6 cellular contexts compared by ENCODE assay signal in genomic region chr6:169697115-169697514, GRCh38. TPM values are rescaled to one million over a fixed set of nuclear protein-coding genes. Genes with fewer than 3 reads are reported as not detected.
DNase-seq lines count a peak whose midpoint lies in the region; FAIRE-seq and TF ChIP-seq lines count a peak whose summit lies in the region.
"Not testable (repeated sequence)": the region's sequence is repeated elsewhere in the genome, so short reads cannot be mapped to it uniquely, and the experiment has no call there.

No MANE protein-coding gene starts in this region.

- not testable (repeated sequence) for H3K9me1 ChIP-seq in keratinocyte (ENCODE audit: control insufficient read depth, extremely low read depth, insufficient read depth, low read length)

- H3K36me3 ChIP-seq in keratinocyte (ENCODE audit: control insufficient read depth in 2 of 2, extremely low read depth in 1 of 2, insufficient read depth in 2 of 2, low read length in 2 of 2) = not testable (repeated sequence)

- H3K4me3 ChIP-seq in dorsolateral prefrontal cortex; keratinocyte (ENCODE audit: control insufficient read depth in 2 of 3, extremely low read depth in 1 of 3, insufficient read depth in 2 of 3, low read depth in 1 of 3, low read length in 3 of 3): not testable (repeated sequence)

- not testable (repeated sequence) for H3K36me3 Mint-ChIP-seq in activated CD4-positive, alpha-beta T cell treated with anti-CD3 and anti-CD28 coated beads, Interleukin-2, amount 10 ng/mL, durations not matched to agents 7 days and 5 days (ENCODE audit: low read depth)

- H3K79me2 ChIP-seq in keratinocyte (ENCODE audit: control insufficient read depth, insufficient read depth, low read length) = peaks cover 55% of the 10 kb centered on the region

- H3K27me3 ChIP-seq in dorsolateral prefrontal cortex; keratinocyte (ENCODE audit: control insufficient read depth, extremely low read depth, insufficient read depth, low read length): not testable (repeated sequence)

- not testable (repeated sequence) for H3K27me3 Mint-ChIP-seq in activated CD4-positive, alpha-beta T cell treated with anti-CD3 and anti-CD28 coated beads, Interleukin-2, amount 10 ng/mL, durations not matched to agents 7 days and 5 days

- intact Hi-C loops in dorsolateral prefrontal cortex (cut with DNase I) = loop anchor here in 1 of 2 donors (10.0 kb wide), 1 partner anchor 828 kb away; no protein-coding TSS in a partner anchor

- POLR2A ChIA-PET in activated CD4-positive, alpha-beta T cell treated with anti-CD3 and anti-CD28 coated beads, Interleukin-2, amount 10 ng/mL, durations not matched to agents 7 days and 5 days (lab: Charles Lee) = not testable (repeated sequence)

- peaks cover 17% of the 10 kb centered on the region for H3K4me1 Mint-ChIP-seq in activated CD4-positive, alpha-beta T cell treated with anti-CD3 and anti-CD28 coated beads, Interleukin-2, amount 10 ng/mL, durations not matched to agents 7 days and 5 days

- not testable (repeated sequence) for DNase-seq in D721Med (ENCODE audit: insufficient read length, low spot score); keratinocyte (ENCODE audit: low read depth, low spot score)
- peak; percentile 24 for DNase-seq in NAMALWA (ENCODE audit: low spot score)
- DNase-seq in activated CD4-positive, alpha-beta T cell treated with anti-CD3 and anti-CD28 coated beads, Interleukin-2, amount 10 ng/mL, durations not matched to agents 7 days and 5 days = peak; percentile 15
- peak in 1 of 10 donors; percentile 24 for DNase-seq in dorsolateral prefrontal cortex
- DNase-seq in stimulated activated CD4-positive, alpha-beta T cell treated with anti-CD3 and anti-CD28 coated beads, Interleukin-4, amount 100 ng/mL, for 1 hour = peak; percentile 8

- dilution Hi-C loops in keratinocyte (cut with MboI; ENCODE audit: extremely low pct_ligation_motif_present, low sequenced_read_pairs) = not testable (repeated sequence)

- peaks cover 20% of the 10 kb centered on the region for H3K4me1 ChIP-seq in keratinocyte (ENCODE audit: control insufficient read depth, extremely low read depth, insufficient read depth, low read length)

- H3K9me3 ChIP-seq in keratinocyte (ENCODE audit: control insufficient read depth, low read depth, low read length) = not testable (repeated sequence)

- not testable (repeated sequence) for FAIRE-seq in D721Med (lab: Jason Lieb, UNC); keratinocyte (lab: Jason Lieb, UNC)

- not testable (repeated sequence) for H3K27ac Mint-ChIP-seq in activated CD4-positive, alpha-beta T cell treated with anti-CD3 and anti-CD28 coated beads, Interleukin-2, amount 10 ng/mL, durations not matched to agents 7 days and 5 days

- H3K27ac ChIP-seq in dorsolateral prefrontal cortex; keratinocyte (ENCODE audit: control insufficient read depth, insufficient read depth, low read length): not testable (repeated sequence)

- not testable (repeated sequence) for H4K20me1 ChIP-seq in keratinocyte (ENCODE audit: control insufficient read depth, extremely low read depth, insufficient read depth, low read length)

- not testable (repeated sequence) for H3K4me2 ChIP-seq in keratinocyte (ENCODE audit: control insufficient read depth, extremely low read depth, insufficient read depth, low read depth, low read length)

- not testable (repeated sequence) for H3K9ac ChIP-seq in keratinocyte (ENCODE audit: control insufficient read depth, extremely low read depth, insufficient read depth, low read length)

- CTCF ChIA-PET in activated CD4-positive, alpha-beta T cell treated with anti-CD3 and anti-CD28 coated beads, Interleukin-2, amount 10 ng/mL, durations not matched to agents 7 days and 5 days (lab: Charles Lee) = not testable (repeated sequence)

- peaks cover 10% of the 10 kb centered on the region for H3K9me3 Mint-ChIP-seq in activated CD4-positive, alpha-beta T cell treated with anti-CD3 and anti-CD28 coated beads, Interleukin-2, amount 10 ng/mL, durations not matched to agents 7 days and 5 days

- not testable (repeated sequence) for H2AFZ ChIP-seq in keratinocyte (ENCODE audit: control insufficient read depth, low read length)

- TF ChIP-seq CTCF in D721Med (IDR thresholded peaks at IDR 0.05; ENCODE audit: insufficient read depth, missing control alignments) (peak; percentile 12), dorsolateral prefrontal cortex (IDR thresholded peaks at IDR 0.05 in 54 of 56, conservative IDR thresholded peaks at IDR 0.05 in 2 of 56; ENCODE audit: low read depth in 1 of 56, partially characterized antibody in 56 of 56) (peak in 48 of 56 donors; percentile 14 to 59 (median 32)), keratinocyte (optimal IDR thresholded peaks at IDR 0.05 in 1 of 3, IDR thresholded peaks at IDR 0.05 in 1 of 3, conservative IDR thresholded peaks at IDR 0.05 in 1 of 3; ENCODE audit: extremely low read depth in 1 of 3, insufficient read depth in 2 of 3, low read length in 3 of 3) (peak in 2 of 3 experiments; percentile 21 to 31)

- H3K4me3 Mint-ChIP-seq in activated CD4-positive, alpha-beta T cell treated with anti-CD3 and anti-CD28 coated beads, Interleukin-2, amount 10 ng/mL, durations not matched to agents 7 days and 5 days = not testable (repeated sequence)

RNA-seq across cellular contexts. Expression of gene WDR27, which starts 4.7 kb away (rescaled TPM):
- total RNA-seq in activated CD4-positive, alpha-beta T cell treated with anti-CD3 and anti-CD28 coated beads, Interleukin-2, amount 10 ng/mL, durations not matched to agents 7 days and 5 days = 10 to 100 TPM; 18.1 to 21.9 TPM
- 10 to 100 TPM; 35.8 to 79.9 (median 53.5) TPM for total RNA-seq in dorsolateral prefrontal cortex
- 9.3 to 20.5 TPM (median 17.8 TPM) in 3 replicates for polyA plus RNA-seq in keratinocyte
- 5.8 TPM for polyA plus RNA-seq in keratinocyte (2011; ENCODE audit: low read depth)
- polyA plus RNA-seq in keratinocyte (2011; cell fraction: cytosol; rRNA removed) = 4.5 and 5.2 TPM in 2 replicates
- 84.5 and 97.4 TPM in 2 replicates for polyA plus RNA-seq in keratinocyte (2011; cell fraction: nucleus; rRNA removed)
- polyA plus RNA-seq in keratinocyte (2012; ENCODE audit: low replicate concordance) = 7.0 and 11.0 TPM in 2 replicates
- 7.7 to 30.2 TPM (median 17.3 TPM) in 3 replicates for polyA minus RNA-seq in keratinocyte
- 15.2 TPM for polyA minus RNA-seq in keratinocyte (2011; cell fraction: cytosol; rRNA and poly(A)+ RNA removed)
- polyA minus RNA-seq in keratinocyte (2011; cell fraction: nucleus; rRNA and poly(A)+ RNA removed) = 43.4 and 68.7 TPM in 2 replicates

RNA-seq across cellular contexts. Expression of gene C6orf120, which starts 4.8 kb away (rescaled TPM):
- total RNA-seq in activated CD4-positive, alpha-beta T cell treated with anti-CD3 and anti-CD28 coated beads, Interleukin-2, amount 10 ng/mL, durations not matched to agents 7 days and 5 days = 10 to 100 TPM; 17.0 to 20.9 TPM
- 10 to 100 TPM; 20.7 to 34.2 (median 27.7) TPM for total RNA-seq in dorsolateral prefrontal cortex
- polyA plus RNA-seq in keratinocyte = 12.1 to 18.1 TPM (median 14.9 TPM) in 3 replicates
- 4.5 TPM for polyA plus RNA-seq in keratinocyte (2011; ENCODE audit: low read depth)
- 10.1 and 14.9 TPM in 2 replicates for polyA plus RNA-seq in keratinocyte (2011; cell fraction: cytosol; rRNA removed)
- 13.5 and 14.4 TPM in 2 replicates for polyA plus RNA-seq in keratinocyte (2011; cell fraction: nucleus; rRNA removed)
- polyA plus RNA-seq in keratinocyte (2012; ENCODE audit: low replicate concordance) = 10.5 and 16.9 TPM in 2 replicates
- polyA minus RNA-seq in keratinocyte = 2.3 to 10.2 TPM (median 6.5 TPM) in 3 replicates
- polyA minus RNA-seq in keratinocyte (2011; cell fraction: cytosol; rRNA and poly(A)+ RNA removed) = 18.4 TPM
- 8.4 and 11.4 TPM in 2 replicates for polyA minus RNA-seq in keratinocyte (2011; cell fraction: nucleus; rRNA and poly(A)+ RNA removed)

RNA-seq across cellular contexts. Expression of gene PHF10, which starts 27.2 kb away (rescaled TPM):
- total RNA-seq in activated CD4-positive, alpha-beta T cell treated with anti-CD3 and anti-CD28 coated beads, Interleukin-2, amount 10 ng/mL, durations not matched to agents 7 days and 5 days = 10 to 100 TPM; 57.4 to 59.7 TPM
- 10 to 100 TPM; 38.8 to 98.3 (median 52.8) TPM for total RNA-seq in dorsolateral prefrontal cortex
- polyA plus RNA-seq in keratinocyte = 5.9 to 14.5 TPM (median 13.4 TPM) in 3 replicates
- polyA plus RNA-seq in keratinocyte (2011; ENCODE audit: low read depth) = 14.1 TPM
- polyA plus RNA-seq in keratinocyte (2011; cell fraction: cytosol; rRNA removed) = 6.2 and 14.0 TPM in 2 replicates
- polyA plus RNA-seq in keratinocyte (2011; cell fraction: nucleus; rRNA removed) = 18.2 and 20.3 TPM in 2 replicates
- polyA plus RNA-seq in keratinocyte (2012; ENCODE audit: low replicate concordance) = 14.3 and 16.6 TPM in 2 replicates
- polyA minus RNA-seq in keratinocyte = 1.8 to 11.0 TPM (median 2.5 TPM) in 3 replicates
- polyA minus RNA-seq in keratinocyte (2011; cell fraction: cytosol; rRNA and poly(A)+ RNA removed) = 3.6 TPM
- polyA minus RNA-seq in keratinocyte (2011; cell fraction: nucleus; rRNA and poly(A)+ RNA removed) = 3.3 and 6.0 TPM in 2 replicates

RNA-seq across cellular contexts. Expression of gene DYNLT2, which starts 54.3 kb away (rescaled TPM):
- total RNA-seq in activated CD4-positive, alpha-beta T cell treated with anti-CD3 and anti-CD28 coated beads, Interleukin-2, amount 10 ng/mL, durations not matched to agents 7 days and 5 days = 1 to 10 TPM; 2.2 to 2.5 TPM
- 1 to 10 TPM; 1.4 to 6.6 (median 3.0) TPM for total RNA-seq in dorsolateral prefrontal cortex
- polyA plus RNA-seq in keratinocyte = 0.17 to 0.58 TPM (median 0.21 TPM) in 3 replicates
- polyA plus RNA-seq in keratinocyte (2011; ENCODE audit: low read depth) = 0.91 TPM
- polyA plus RNA-seq in keratinocyte (2011; cell fraction: cytosol; rRNA removed) = 0.06 TPM in 1 of 2 replicates, not detected in the other
- 0.36 and 0.59 TPM in 2 replicates for polyA plus RNA-seq in keratinocyte (2011; cell fraction: nucleus; rRNA removed)
- polyA plus RNA-seq in keratinocyte (2012; ENCODE audit: low replicate concordance) = 0.23 and 0.92 TPM in 2 replicates
- 0.22 TPM in 1 of 3 replicates, not detected in the others for polyA minus RNA-seq in keratinocyte
- not detected for polyA minus RNA-seq in keratinocyte (2011; cell fraction: cytosol; rRNA and poly(A)+ RNA removed)
- not detected in 2 replicates for polyA minus RNA-seq in keratinocyte (2011; cell fraction: nucleus; rRNA and poly(A)+ RNA removed)

RNA-seq across cellular contexts. Expression of gene ERMARD, which starts 54.3 kb away (rescaled TPM):
- total RNA-seq in activated CD4-positive, alpha-beta T cell treated with anti-CD3 and anti-CD28 coated beads, Interleukin-2, amount 10 ng/mL, durations not matched to agents 7 days and 5 days = 10 to 100 TPM; 28.1 to 35.6 TPM
- 10 to 100 TPM; 16.6 to 44.8 (median 27.1) TPM for total RNA-seq in dorsolateral prefrontal cortex
- polyA plus RNA-seq in keratinocyte = 25.6 to 37.9 TPM (median 37.2 TPM) in 3 replicates
- 22.5 TPM for polyA plus RNA-seq in keratinocyte (2011; ENCODE audit: low read depth)
- polyA plus RNA-seq in keratinocyte (2011; cell fraction: cytosol; rRNA removed) = 19.5 TPM in 2 replicates
- 82.1 and 88.6 TPM in 2 replicates for polyA plus RNA-seq in keratinocyte (2011; cell fraction: nucleus; rRNA removed)
- polyA plus RNA-seq in keratinocyte (2012; ENCODE audit: low replicate concordance) = 17.9 and 23.1 TPM in 2 replicates
- polyA minus RNA-seq in keratinocyte = 16.1 to 44.5 TPM (median 16.6 TPM) in 3 replicates
- 11.9 TPM for polyA minus RNA-seq in keratinocyte (2011; cell fraction: cytosol; rRNA and poly(A)+ RNA removed)
- polyA minus RNA-seq in keratinocyte (2011; cell fraction: nucleus; rRNA and poly(A)+ RNA removed) = 11.4 and 19.5 TPM in 2 replicates
